12 cellular contexts compared by ENCODE assay signal in the genomic region with DNA sequence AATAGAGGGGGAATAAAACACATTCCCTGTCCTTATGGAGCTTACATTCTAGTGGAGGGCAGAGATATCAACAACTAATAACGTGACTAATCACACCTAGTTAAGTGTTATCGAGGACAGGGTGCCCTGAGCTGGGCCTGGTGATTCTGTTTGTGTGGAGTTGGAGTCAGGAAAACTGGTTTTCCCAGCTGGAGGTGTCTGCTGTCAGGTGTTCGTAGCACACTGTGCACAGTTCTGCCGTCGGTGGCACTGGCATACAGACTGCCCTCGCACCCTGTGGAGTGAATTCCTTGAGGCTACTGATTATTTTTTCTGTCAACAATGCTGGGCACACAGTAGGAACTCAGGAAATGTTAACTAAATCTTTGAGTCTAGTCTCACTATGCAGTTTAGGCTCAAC. TPM values are rescaled to one million over a fixed set of nuclear protein-coding genes. Genes with fewer than 3 reads are reported as not detected.
DNase-seq lines count a peak whose midpoint lies in the region; ATAC-seq and TF ChIP-seq lines count a peak whose summit lies in the region.
"Had no signal": no experiment of that assay in that cellular context is flagged by ENCODE, and none has a peak within 500 bp of the region (broad histone marks: within the 10 kb centered on the region; RNA-seq: fewer than 3 reads in every experiment).

No MANE protein-coding gene starts in this region.

- peaks cover 23% of the 10 kb centered on the region for H3K36me3 Mint-ChIP-seq in activated naive CD8-positive, alpha-beta T cell treated with anti-CD3 and anti-CD28 coated beads, Interleukin-2, amount 50 U/mL, for 24 hours (ENCODE audit: low read depth)

- peak overlapping the region in 7 of 10 donors; percentile 87 to 93 (median 90) for H3K27ac ChIP-seq in heart right ventricle
- H3K27ac ChIP-seq in mesodermal cell (ENCODE audit: low read depth, low read length, severe bottlenecking) = peak overlapping the region; percentile 83
- H3K27ac ChIP-seq in upper lobe of right lung = no peak overlapping the region

- no peaks in the 10 kb centered on the region for H3K9me3 ChIP-seq in heart right ventricle
- no peaks in the 10 kb centered on the region for H3K9me3 ChIP-seq in mesodermal cell (ENCODE audit: control insufficient read depth, low read length)
- H3K9me3 ChIP-seq in upper lobe of right lung = no peaks in the 10 kb centered on the region

- peaks cover 12% of the 10 kb centered on the region for H3K9me3 Mint-ChIP-seq in activated naive CD8-positive, alpha-beta T cell treated with anti-CD3 and anti-CD28 coated beads, Interleukin-2, amount 50 U/mL, for 24 hours

- peaks cover 42% of the 10 kb centered on the region for H3K4me1 Mint-ChIP-seq in activated naive CD8-positive, alpha-beta T cell treated with anti-CD3 and anti-CD28 coated beads, Interleukin-2, amount 50 U/mL, for 24 hours

- in situ Hi-C loops in KBM-7 (cut with MboI; ENCODE audit: low pct_unique_long_range_greater_than_20kb, low sequenced_read_pairs) = no loop called here

- no peaks in the 10 kb centered on the region for H3K27me3 Mint-ChIP-seq in activated naive CD8-positive, alpha-beta T cell treated with anti-CD3 and anti-CD28 coated beads, Interleukin-2, amount 50 U/mL, for 24 hours

- H3K4me1 ChIP-seq in heart right ventricle (peaks cover 4 to 27% (median 23%) of the 10 kb centered on the region in 9 donors), mesodermal cell (ENCODE audit: control insufficient read depth, insufficient read depth, low read length, poor library complexity, severe bottlenecking) (peaks cover 13% of the 10 kb centered on the region), upper lobe of right lung (peaks cover 22% of the 10 kb centered on the region)

- DNase-seq in heart right ventricle (no peak), Right ventricle myocardium superior (no peak), upper lobe of right lung (no peak), UCSD-AML1 (lab: John Stamatoyannopoulos, UW; ENCODE audit: unreplicated experiment) (no peak), OCI-M1 (lab: John Stamatoyannopoulos, UW) (no peak), KBM-7 (no peak)
- DNase-seq in activated naive CD8-positive, alpha-beta T cell treated with anti-CD3 and anti-CD28 coated beads, Interleukin-2, amount 50 U/mL, for 24 hours = no peak
- DNase-seq: activated CD4-positive, alpha-beta T cell treated with anti-CD3 and anti-CD28 coated beads for 48 hours; DMS153; midbrain; NCI-H2171 had no signal

- no peak for ATAC-seq in heart right ventricle
- no peak for ATAC-seq in Right ventricle myocardium superior (ENCODE audit: poor library complexity)
- ATAC-seq in activated naive CD8-positive, alpha-beta T cell treated with anti-CD3 and anti-CD28 coated beads, Interleukin-2, amount 50 U/mL, for 24 hours = no peak
- no peak for ATAC-seq in upper lobe of right lung

- H3K36me3 ChIP-seq in heart right ventricle = peaks cover 0 to 31% (median 0%) of the 10 kb centered on the region in 9 donors
- peaks cover 20% of the 10 kb centered on the region for H3K36me3 ChIP-seq in mesodermal cell (ENCODE audit: control insufficient read depth, insufficient read depth, low read length)
- H3K36me3 ChIP-seq in upper lobe of right lung = peaks cover 10% of the 10 kb centered on the region

- H3K27me3 ChIP-seq in heart right ventricle = no peaks in the 10 kb centered on the region
- no peaks in the 10 kb centered on the region for H3K27me3 ChIP-seq in upper lobe of right lung

- intact Hi-C loops in heart right ventricle (cut with DNase I) (loop anchor here in 6 of 10 donors (1.0 to 10.0 kb wide), 5 partner anchors 33 to 107 kb away; partner anchors contain the start of genes CRY1 (in 6 of the 6) and TMEM263 (in 2 of the 6)), Right ventricle myocardium superior (cut with DNase I) (no loop called here), upper lobe of right lung (cut with DNase I) (no loop called here)

- peak overlapping the region; percentile 86 for H3K4me3 Mint-ChIP-seq in activated naive CD8-positive, alpha-beta T cell treated with anti-CD3 and anti-CD28 coated beads, Interleukin-2, amount 50 U/mL, for 24 hours

- TF ChIP-seq CTCF in heart right ventricle (IDR thresholded peaks at IDR 0.05) = no peak
- no peak for TF ChIP-seq CTCF in upper lobe of right lung (IDR thresholded peaks at IDR 0.05)

- H3K4me3 ChIP-seq in heart right ventricle = peak overlapping the region in 4 of 10 donors; percentile 60 to 81 (median 72)
- H3K4me3 ChIP-seq in mesodermal cell (ENCODE audit: extremely low read depth, insufficient read depth, low read length, poor library complexity, severe bottlenecking) = no peak overlapping the region
- H3K4me3 ChIP-seq in upper lobe of right lung = peak overlapping the region; percentile 80

- no peak overlapping the region for H3K27ac Mint-ChIP-seq in activated naive CD8-positive, alpha-beta T cell treated with anti-CD3 and anti-CD28 coated beads, Interleukin-2, amount 50 U/mL, for 24 hours

- WGBS in heart right ventricle, 2 donors = 56 to 64% methylated on average over 6 of the region's 6 CpGs
- 79 to 85% methylated on average over 5 of the region's 6 CpGs for WGBS in mesodermal cell (ENCODE audit: insufficient coverage in 2 of 2), 2 experiments

RNA-seq across cellular contexts. Expression of gene MTERF2, which starts 0.9 kb away (rescaled TPM):
- total RNA-seq in heart right ventricle (10 to 100 TPM; 18.1 to 42.4 (median 28.0) TPM), Right ventricle myocardium superior (36.4 TPM), upper lobe of right lung (10.9 TPM)
- polyA plus RNA-seq in heart right ventricle = 10 to 100 TPM; 13.2 to 70.0 TPM
- polyA plus RNA-seq in mesodermal cell (2013, experiment 1 of 2) = 7.5 TPM
- polyA plus RNA-seq in mesodermal cell (2013, experiment 2 of 2) = 9.9 TPM

RNA-seq across cellular contexts. Expression of gene TMEM263, which starts 32.1 kb away (rescaled TPM):
- total RNA-seq in heart right ventricle (10 to 100 TPM; 31.1 to 47.5 (median 37.0) TPM), Right ventricle myocardium superior (28.8 TPM), upper lobe of right lung (32.6 TPM)
- polyA plus RNA-seq in heart right ventricle = 10 to 100 TPM; 15.1 to 22.7 TPM
- polyA plus RNA-seq in mesodermal cell (2013, experiment 1 of 2) = 70.9 TPM
- 76.3 TPM for polyA plus RNA-seq in mesodermal cell (2013, experiment 2 of 2)

Comparison
In these comparisons a context has a peak if more than half of its experiments do, and no peak if none do; other contexts are left out.
1. intact Hi-C loops: an anchor here in heart right ventricle (1.0 to 10.0 kb wide); none called in Right ventricle myocardium superior and upper lobe of right lung.